Comparison of ENCODE assay signal across 24 cellular contexts in genomic region chr3:186170516-186170915, GRCh38.
"Had no signal": no experiment of that assay in that cellular context is flagged by ENCODE, and none has a peak within 500 bp of the region (broad histone marks: within the 10 kb centered on the region; RNA-seq: fewer than 3 reads in every experiment).

No MANE protein-coding gene starts in this region.

- H3K36me3 ChIP-seq: brain microvascular endothelial cell, cardiac muscle cell, MG63, WERI-Rb-1 had no signal

- DNase-seq: activated CD4-positive, alpha-beta T cell treated with anti-CD3 and anti-CD28 coated beads for 36 hours; activated CD4-positive, alpha-beta T cell treated with anti-CD3 and anti-CD28 coated beads, Interleukin-2, amount 50 U/mL, for 1 hour; activated CD8-positive, alpha-beta memory T cell treated with anti-CD3 and anti-CD28 coated beads, Interleukin-2, amount 50 U/mL, for 4 hours; activated CD8-positive, alpha-beta T cell treated with anti-CD3 and anti-CD28 coated beads for 36 hours; activated gamma-delta T cell treated with Interleukin-2 at 50 U/mL for 16 hours; activated naive CD4-positive, alpha-beta T cell treated with anti-CD3 and anti-CD28 coated beads, Interleukin-2, amount 10 ng/mL, durations not matched to agents 7 days and 5 days; activated naive CD8-positive, alpha-beta T cell treated with anti-CD3 and anti-CD28 coated beads for 36 hours; activated T-cell treated with anti-CD3 and anti-CD28 coated beads, Interleukin-2, amount 50 U/mL, for 72 hours; brain microvascular endothelial cell; MG63; NCI-H1105; NCI-H1436; NCI-H1694 treated with DMSO at 0.1 percent for 48 hours; NCI-H2029 treated with DMSO at 0.1 percent for 48 hours; NCI-H345; NCI-H510A; NCI-H526 treated with DMSO at 0.1 percent for 48 hours; NCI-H82; RPMI8226; T-helper 1 cell; WERI-Rb-1 had no signal

- H3K9me3 ChIP-seq: MG63 had no signal

- H3K27ac ChIP-seq: brain microvascular endothelial cell, cardiac muscle cell, SK-N-MC, WERI-Rb-1 had no signal

- ATAC-seq: activated CD4-positive, alpha-beta T cell treated with anti-CD3 and anti-CD28 coated beads for 36 hours; activated CD8-positive, alpha-beta T cell treated with anti-CD3 and anti-CD28 coated beads for 36 hours; activated T-cell treated with anti-CD3 and anti-CD28 coated beads, Interleukin-2, amount 50 U/mL, for 72 hours; Right ventricle myocardium inferior had no signal

- H3K27me3 ChIP-seq: brain microvascular endothelial cell, cardiac muscle cell, MG63 had no signal

- H3K4me3 ChIP-seq: cardiac muscle cell, MG63, SK-N-MC had no signal
